In the genomic region with DNA sequence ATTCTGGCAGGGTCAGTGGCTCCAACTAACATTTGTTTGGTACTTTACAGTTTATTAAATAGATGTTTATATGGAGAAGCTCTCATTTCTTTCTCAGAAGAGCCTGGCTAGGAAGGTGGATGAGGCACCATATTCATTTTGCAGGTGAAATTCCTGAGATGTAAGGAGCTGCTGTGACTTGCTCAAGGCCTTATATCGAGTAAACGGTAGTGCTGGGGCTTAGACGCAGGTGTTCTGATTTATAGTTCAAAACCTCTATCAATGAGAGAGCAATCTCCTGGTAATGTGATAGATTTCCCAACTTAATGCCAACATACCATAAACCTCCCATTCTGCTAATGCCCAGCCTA, we compare ENCODE assay signal across 11 cellular contexts. TPM values are rescaled to one million over a fixed set of nuclear protein-coding genes. Genes with fewer than 3 reads are reported as not detected.
DNase-seq lines count a peak whose midpoint lies in the region; ATAC-seq and TF ChIP-seq lines count a peak whose summit lies in the region.
"Had no signal": no experiment of that assay in that cellular context is flagged by ENCODE, and none has a peak within 500 bp of the region (broad histone marks: within the 10 kb centered on the region; RNA-seq: fewer than 3 reads in every experiment).

No MANE protein-coding gene starts in this region.

- H3K27me3 Mint-ChIP-seq in activated CD4-positive, alpha-beta T cell treated with anti-CD3 and anti-CD28 coated beads, Interleukin-2, amount 10 ng/mL, durations not matched to agents 24 days and 14 days: no peaks in the 10 kb centered on the region
- H3K27me3 Mint-ChIP-seq in activated CD4-positive, alpha-beta memory T cell treated with anti-CD3 and anti-CD28 coated beads for 36 hours: no peaks in the 10 kb centered on the region
- no peaks in the 10 kb centered on the region for H3K27me3 Mint-ChIP-seq in stimulated activated memory B cell treated with anti-CD40 and anti-IgM and Interleukin-4, amounts not matched to agents 10 μg/mL and 1 μg/mL and 100 μg/mL, for 72 hours

- no peaks in the 10 kb centered on the region for H4K20me1 ChIP-seq in hepatocyte (ENCODE audit: insufficient read depth, poor library complexity, severe bottlenecking)

- H3K27ac ChIP-seq in hepatocyte: peak overlapping the region; percentile 66
- H3K27ac ChIP-seq: A549, KMS-11 had no signal

- H3K9me3 Mint-ChIP-seq in activated CD4-positive, alpha-beta T cell treated with anti-CD3 and anti-CD28 coated beads, Interleukin-2, amount 10 ng/mL, durations not matched to agents 24 days and 14 days: no peaks in the 10 kb centered on the region
- no peaks in the 10 kb centered on the region for H3K9me3 Mint-ChIP-seq in activated CD4-positive, alpha-beta memory T cell treated with anti-CD3 and anti-CD28 coated beads for 36 hours
- no peaks in the 10 kb centered on the region for H3K9me3 Mint-ChIP-seq in stimulated activated memory B cell treated with anti-CD40 and anti-IgM and Interleukin-4, amounts not matched to agents 10 μg/mL and 1 μg/mL and 100 μg/mL, for 72 hours

- no peaks in the 10 kb centered on the region for H3K79me2 ChIP-seq in hepatocyte

- H3K36me3 ChIP-seq in hepatocyte (replicated peaks; ENCODE audit: insufficient read depth, low read depth): no peaks in the 10 kb centered on the region

- H3K4me1 Mint-ChIP-seq in activated CD4-positive, alpha-beta T cell treated with anti-CD3 and anti-CD28 coated beads, Interleukin-2, amount 10 ng/mL, durations not matched to agents 24 days and 14 days: peaks cover 92% of the 10 kb centered on the region
- H3K4me1 Mint-ChIP-seq in activated CD4-positive, alpha-beta memory T cell treated with anti-CD3 and anti-CD28 coated beads for 36 hours (ENCODE audit: low read depth): peaks cover 96% of the 10 kb centered on the region
- peaks cover 67% of the 10 kb centered on the region for H3K4me1 Mint-ChIP-seq in stimulated activated memory B cell treated with anti-CD40 and anti-IgM and Interleukin-4, amounts not matched to agents 10 μg/mL and 1 μg/mL and 100 μg/mL, for 72 hours

- no peaks in the 10 kb centered on the region for H3K9me2 ChIP-seq in hepatocyte (replicated peaks; ENCODE audit: insufficient read depth)

- TF ChIP-seq CTCF in hepatocyte (IDR thresholded peaks at IDR 0.05; ENCODE audit: poor library complexity): no peak

- H3K9me3 ChIP-seq in hepatocyte (ENCODE audit: low read depth): no peaks in the 10 kb centered on the region
- H3K9me3 ChIP-seq: A549 had no signal

- no peak for ATAC-seq in stimulated activated memory B cell treated with anti-CD40 and anti-IgM and Interleukin-4, amounts not matched to agents 10 μg/mL and 1 μg/mL and 100 μg/mL, for 72 hours
- no peak for ATAC-seq in HG02885 (IDR thresholded peaks at IDR 0.05; ENCODE audit: poor library complexity, unreplicated experiment)

- H3K27ac Mint-ChIP-seq in activated CD4-positive, alpha-beta T cell treated with anti-CD3 and anti-CD28 coated beads, Interleukin-2, amount 10 ng/mL, durations not matched to agents 24 days and 14 days: peak overlapping the region; percentile 93
- H3K27ac Mint-ChIP-seq in activated CD4-positive, alpha-beta memory T cell treated with anti-CD3 and anti-CD28 coated beads for 36 hours: peak overlapping the region; percentile 99
- peak overlapping the region; percentile 98 for H3K27ac Mint-ChIP-seq in stimulated activated memory B cell treated with anti-CD40 and anti-IgM and Interleukin-4, amounts not matched to agents 10 μg/mL and 1 μg/mL and 100 μg/mL, for 72 hours

- POLR2A ChIA-PET in activated CD4-positive, alpha-beta memory T cell treated with anti-CD3 and anti-CD28 coated beads for 36 hours (lab: Charles Lee): interaction anchor here (0.8 to 12.9 kb wide), 13 partner anchors 7 to 823 kb away, joined by 3 to 268 read pairs (median 7); no protein-coding TSS in a partner anchor

- H3K27me3 ChIP-seq in hepatocyte: no peaks in the 10 kb centered on the region

- no peak for DNase-seq in activated CD4-positive, alpha-beta T cell treated with anti-CD3 and anti-CD28 coated beads, Interleukin-2, amount 10 ng/mL, durations not matched to agents 24 days and 14 days
- DNase-seq in activated CD4-positive, alpha-beta T cell treated with anti-CD3 and anti-CD28 coated beads, Interleukin-2, amount 50 U/mL, for 4 hours: no peak
- DNase-seq in activated CD4-positive, alpha-beta memory T cell treated with anti-CD3 and anti-CD28 coated beads for 36 hours: no peak
- DNase-seq in hepatocyte (ENCODE audit: low spot score): no peak
- no peak for DNase-seq in NCI-H1105 treated with DMSO at 0.1 percent for 48 hours (lab: John Stamatoyannopoulos, UW)
- no peak for DNase-seq in cerebellar cortex (ENCODE audit: low spot score)
- DNase-seq: NCI-H446 had no signal

- peak overlapping the region; percentile 84 for H3K4me3 Mint-ChIP-seq in activated CD4-positive, alpha-beta T cell treated with anti-CD3 and anti-CD28 coated beads, Interleukin-2, amount 10 ng/mL, durations not matched to agents 24 days and 14 days
- H3K4me3 Mint-ChIP-seq in activated CD4-positive, alpha-beta memory T cell treated with anti-CD3 and anti-CD28 coated beads for 36 hours: peak overlapping the region; percentile 75
- no peak overlapping the region for H3K4me3 Mint-ChIP-seq in stimulated activated memory B cell treated with anti-CD40 and anti-IgM and Interleukin-4, amounts not matched to agents 10 μg/mL and 1 μg/mL and 100 μg/mL, for 72 hours

- intact Hi-C loops in activated CD4-positive, alpha-beta T cell treated with anti-CD3 and anti-CD28 coated beads, Interleukin-2, amount 10 ng/mL, durations not matched to agents 24 days and 14 days (cut with micrococcal nuclease): loop anchor here (1.0 kb wide), 1 partner anchor 9 kb away; no protein-coding TSS in a partner anchor
- intact Hi-C loops in activated CD4-positive, alpha-beta memory T cell treated with anti-CD3 and anti-CD28 coated beads for 36 hours (cut with micrococcal nuclease): no loop called here

- H3K4me3 ChIP-seq in hepatocyte: no peak overlapping the region
- H3K4me3 ChIP-seq: A549 had no signal

- CTCF ChIA-PET in activated CD4-positive, alpha-beta memory T cell treated with anti-CD3 and anti-CD28 coated beads for 36 hours (lab: Charles Lee): interaction anchor here (0.5 to 4.1 kb wide), 6 partner anchors 10 to 697 kb away, joined by 3 to 20 read pairs (median 5); no protein-coding TSS in a partner anchor

- H2AFZ ChIP-seq in hepatocyte: no peak overlapping the region

- peaks cover 37% of the 10 kb centered on the region for H3K4me1 ChIP-seq in hepatocyte (ENCODE audit: insufficient read depth)
- H3K4me1 ChIP-seq: A549 had no signal

- 75% methylated on average over 3 of the region's 3 CpGs for WGBS in hepatocyte (ENCODE audit: low lambda C conversion rate, missing lambda C conversion rate)

- H3K4me2 ChIP-seq in hepatocyte: peak overlapping the region; percentile 25
- H3K4me2 ChIP-seq: A549, KMS-11 had no signal

- peaks cover 95% of the 10 kb centered on the region for H3K36me3 Mint-ChIP-seq in activated CD4-positive, alpha-beta T cell treated with anti-CD3 and anti-CD28 coated beads, Interleukin-2, amount 10 ng/mL, durations not matched to agents 24 days and 14 days (ENCODE audit: low read depth)
- peaks cover 94% of the 10 kb centered on the region for H3K36me3 Mint-ChIP-seq in activated CD4-positive, alpha-beta memory T cell treated with anti-CD3 and anti-CD28 coated beads for 36 hours
- H3K36me3 Mint-ChIP-seq in stimulated activated memory B cell treated with anti-CD40 and anti-IgM and Interleukin-4, amounts not matched to agents 10 μg/mL and 1 μg/mL and 100 μg/mL, for 72 hours: peaks cover 31% of the 10 kb centered on the region

RNA-seq across cellular contexts. Expression of a gene that starts 42.3 kb away (rescaled TPM):
- 255 and 266 TPM in 2 replicates for total RNA-seq in activated CD4-positive, alpha-beta T cell treated with anti-CD3 and anti-CD28 coated beads, Interleukin-2, amount 10 ng/mL, durations not matched to agents 24 days and 14 days
- 100 to 1,000 TPM; 292 to 305 TPM for total RNA-seq in activated CD4-positive, alpha-beta memory T cell treated with anti-CD3 and anti-CD28 coated beads for 36 hours
- 327 and 358 TPM in 2 replicates for total RNA-seq in hepatocyte
- 441 and 463 TPM in 2 replicates for polyA plus RNA-seq in hepatocyte

RNA-seq across cellular contexts. Expression of a gene that starts 51.4 kb away (rescaled TPM):
- total RNA-seq in activated CD4-positive, alpha-beta T cell treated with anti-CD3 and anti-CD28 coated beads, Interleukin-2, amount 10 ng/mL, durations not matched to agents 24 days and 14 days: 9.7 and 10.3 TPM in 2 replicates
- total RNA-seq in activated CD4-positive, alpha-beta memory T cell treated with anti-CD3 and anti-CD28 coated beads for 36 hours: 10 to 100 TPM; 10.0 to 13.6 TPM
- 30.7 and 33.9 TPM in 2 replicates for total RNA-seq in hepatocyte
- polyA plus RNA-seq in hepatocyte: 43.3 and 49.8 TPM in 2 replicates
